Comparison of ENCODE assay signal across 8 cellular contexts in the genomic region with DNA sequence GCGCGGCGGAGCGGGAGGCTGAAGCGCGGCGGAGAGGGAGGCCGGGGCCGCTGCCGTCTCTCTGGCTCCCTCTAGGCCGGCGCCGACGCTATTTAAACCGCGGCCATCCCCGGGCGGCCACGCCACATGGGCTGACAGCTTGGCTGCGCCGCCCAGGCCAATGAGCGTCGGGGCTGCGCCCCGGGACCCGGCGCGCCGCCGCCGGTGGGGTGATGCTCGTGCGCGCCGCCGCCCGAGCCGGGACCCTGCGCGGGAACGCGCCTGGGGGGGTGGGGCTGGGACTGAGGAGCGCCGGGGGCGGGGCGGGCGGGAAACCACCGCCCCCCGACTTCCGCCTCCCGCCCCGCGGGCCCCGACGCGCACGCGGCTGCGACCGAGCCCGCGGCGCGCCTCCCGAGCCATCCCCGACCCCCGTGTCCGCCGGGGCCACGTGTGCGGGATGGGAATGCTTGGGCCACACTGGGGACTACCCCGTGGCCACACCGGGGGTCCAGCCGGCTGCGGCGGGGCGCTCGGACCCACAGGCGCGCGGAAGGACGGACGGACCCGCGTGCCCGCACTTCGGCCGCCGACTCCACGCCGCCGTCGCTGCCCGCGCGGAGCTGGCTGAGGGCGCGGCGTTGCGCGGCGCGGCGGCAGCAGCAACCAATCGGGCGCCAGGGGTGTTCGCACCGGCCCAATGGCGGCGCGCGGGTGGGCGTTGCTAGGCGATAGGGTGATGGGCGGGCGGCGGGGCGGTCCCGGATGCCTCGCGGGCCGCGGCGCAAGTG. TPM values are rescaled to one million over a fixed set of nuclear protein-coding genes. Genes with fewer than 3 reads are reported as not detected.
DNase-seq lines count a peak whose midpoint lies in the region; ATAC-seq and TF ChIP-seq lines count a peak whose summit lies in the region.

Gene FASN, minus strand, starts transcription at position 68 of the 770 bp plus-strand sequence. CDS start 1,791 bp downstream, outside the sequence.

- H2AFZ ChIP-seq in GM23338 = no peak within 1 kb of the TSS

- H4K20me1 ChIP-seq in GM23338 (replicated peaks; ENCODE audit: insufficient read depth) = peaks cover 26% of the 10 kb centered on the region

- peak; percentile 95 for DNase-seq in EH (ENCODE audit: low read depth)
- DNase-seq in GM23338 (ENCODE audit: low spot score) = peak; percentile 97
- peak; percentile 93 for DNase-seq in LHCN-M2 (ENCODE audit: low read depth)
- peak; percentile 92 for DNase-seq in RPMI7951 (ENCODE audit: low read depth)
- peak; percentile 77 to 91 for DNase-seq in activated T-helper 1 cell treated with anti-CD3 and anti-CD28 coated beads, Interleukin-2, amount 50 U/mL, for 16 hours (ENCODE audit: low read depth in 1 of 2, low spot score in 1 of 2)
- peak; percentile 92 for DNase-seq in fibroblast of peridontal ligament (ENCODE audit: extremely low read depth)

- peaks cover 19% of the 10 kb centered on the region for H3K27me3 Mint-ChIP-seq in GM23338 (ENCODE audit: insufficient read depth, low read depth, poor library complexity)
- H3K27me3 Mint-ChIP-seq in nephron (ENCODE audit: low read depth) = no peaks in the 10 kb centered on the region
- H3K27me3 Mint-ChIP-seq in stimulated activated naive CD8-positive, alpha-beta T cell treated with anti-CD3 and anti-CD28 coated beads, Interleukin-15, Interleukin-2, amounts not matched to agents 100 ng/mL and 50 ng/mL, for 24 hours = no peaks in the 10 kb centered on the region

- H3K9me2 ChIP-seq in GM23338 (ENCODE audit: insufficient read depth) = no peaks in the 10 kb centered on the region

- peaks cover 50% of the 10 kb centered on the region for H3K79me2 ChIP-seq in GM23338 (replicated peaks; ENCODE audit: insufficient read depth)

- peak within 1 kb of the TSS; percentile 91 for H3K4me2 ChIP-seq in GM23338

- peak; percentile 51 for ATAC-seq in GM23338

- H3K27ac Mint-ChIP-seq in GM23338 = no peak within 1 kb of the TSS
- no peak within 1 kb of the TSS for H3K27ac Mint-ChIP-seq in nephron
- H3K27ac Mint-ChIP-seq in stimulated activated naive CD8-positive, alpha-beta T cell treated with anti-CD3 and anti-CD28 coated beads, Interleukin-15, Interleukin-2, amounts not matched to agents 100 ng/mL and 50 ng/mL, for 24 hours = no peak within 1 kb of the TSS

- no peaks in the 10 kb centered on the region for H3K27me3 ChIP-seq in GM23338 (ENCODE audit: insufficient read depth)

- H3K4me3 Mint-ChIP-seq in GM23338 (peak within 1 kb of the TSS; percentile 73), nephron (peak within 1 kb of the TSS; percentile 75 to 77 (median 77))
- peak within 1 kb of the TSS; percentile 79 for H3K4me3 Mint-ChIP-seq in stimulated activated naive CD8-positive, alpha-beta T cell treated with anti-CD3 and anti-CD28 coated beads, Interleukin-15, Interleukin-2, amounts not matched to agents 100 ng/mL and 50 ng/mL, for 24 hours

- no peaks in the 10 kb centered on the region for H3K9me3 Mint-ChIP-seq in GM23338
- H3K9me3 Mint-ChIP-seq in nephron = no peaks in the 10 kb centered on the region
- no peaks in the 10 kb centered on the region for H3K9me3 Mint-ChIP-seq in stimulated activated naive CD8-positive, alpha-beta T cell treated with anti-CD3 and anti-CD28 coated beads, Interleukin-15, Interleukin-2, amounts not matched to agents 100 ng/mL and 50 ng/mL, for 24 hours

- H3K36me3 ChIP-seq in GM23338 (ENCODE audit: insufficient read depth) = 0 out of 2 replicates have a peak, but pooled peaks cover 5% of the 10 kb centered on the region

- TF ChIP-seq CTCF in GM23338 (conservative IDR thresholded peaks at IDR 0.05; ENCODE audit: low read depth in 2 of 2) (peak in 1 of 2 experiments; percentile 51; a peak in 2 of 4 replicates), nephron (IDR thresholded peaks at IDR 0.05; ENCODE audit: unreplicated experiment in 3 of 3) (peak; percentile 52 to 55 (median 53))

- H3K4me1 ChIP-seq in GM23338 (ENCODE audit: insufficient read depth) = peaks cover 32% of the 10 kb centered on the region

- peaks cover 27% of the 10 kb centered on the region; the same call in 2 of the 3 replicates for H3K36me3 Mint-ChIP-seq in GM23338 (ENCODE audit: low read depth)
- peaks cover 2% of the 10 kb centered on the region for H3K36me3 Mint-ChIP-seq in nephron (ENCODE audit: low read depth)
- peaks cover 1% of the 10 kb centered on the region for H3K36me3 Mint-ChIP-seq in stimulated activated naive CD8-positive, alpha-beta T cell treated with anti-CD3 and anti-CD28 coated beads, Interleukin-15, Interleukin-2, amounts not matched to agents 100 ng/mL and 50 ng/mL, for 24 hours (ENCODE audit: low read depth)

- peaks cover 23% of the 10 kb centered on the region for H3K4me1 Mint-ChIP-seq in GM23338
- H3K4me1 Mint-ChIP-seq in nephron = no peaks in the 10 kb centered on the region
- peaks cover 15% of the 10 kb centered on the region for H3K4me1 Mint-ChIP-seq in stimulated activated naive CD8-positive, alpha-beta T cell treated with anti-CD3 and anti-CD28 coated beads, Interleukin-15, Interleukin-2, amounts not matched to agents 100 ng/mL and 50 ng/mL, for 24 hours (ENCODE audit: low read depth)

- H3K27ac ChIP-seq in GM23338 (ENCODE audit: low read depth) = peak within 1 kb of the TSS; percentile 81; the same call in 1 of the 2 replicates

- H3K4me3 ChIP-seq in GM23338 = peak within 1 kb of the TSS; percentile 88

- 0 out of 2 replicates have a peak, but pooled peaks cover 19% of the 10 kb centered on the region for H3F3A ChIP-seq in GM23338 (replicated peaks; ENCODE audit: low read depth)

TF ChIP-seq in GM23338, 12 proteins besides CTCF, POLR2A, EP300 and RAD21:
- TF ChIP-seq POLR2AphosphoS5 (IDR thresholded peaks at IDR 0.05; ENCODE audit: low read depth) (peak; percentile 59), EZH2 (IDR thresholded peaks at IDR 0.05; ENCODE audit: low read depth, unreplicated experiment) (no peak), CREB1 (CRISPR knock-in tag; IDR thresholded peaks at IDR 0.05; ENCODE audit: low read depth) (peak; percentile 69)

RNA-seq across cellular contexts. Expression of gene FASN, which starts in this region (rescaled TPM):
- 692 and 849 TPM in 2 replicates for total RNA-seq in GM23338 (2014; rRNA removed; shearing (Covaris generic))
- polyA plus RNA-seq in GM23338 (2016; fragmentation: Nextera tagmentation; extraction: Ambion mirVana) = 110 and 120 TPM in 2 replicates
- total RNA-seq in LHCN-M2 (2014; rRNA removed) = 69.0 and 69.2 TPM in 2 replicates
- 46.6 TPM for polyA plus RNA-seq in LHCN-M2 (2012)
- total RNA-seq in RPMI7951 (2014; rRNA removed; shearing (Covaris generic)) = 26.4 and 28.7 TPM in 2 replicates

Comparison
In these comparisons a context has a peak if more than half of its experiments do, and no peak if none do; other contexts are left out.
1. Peak in every context shown above with its lines: DNase-seq, ATAC-seq, H3K4me3 ChIP-seq and H3K27ac ChIP-seq.